In the genomic region with DNA sequence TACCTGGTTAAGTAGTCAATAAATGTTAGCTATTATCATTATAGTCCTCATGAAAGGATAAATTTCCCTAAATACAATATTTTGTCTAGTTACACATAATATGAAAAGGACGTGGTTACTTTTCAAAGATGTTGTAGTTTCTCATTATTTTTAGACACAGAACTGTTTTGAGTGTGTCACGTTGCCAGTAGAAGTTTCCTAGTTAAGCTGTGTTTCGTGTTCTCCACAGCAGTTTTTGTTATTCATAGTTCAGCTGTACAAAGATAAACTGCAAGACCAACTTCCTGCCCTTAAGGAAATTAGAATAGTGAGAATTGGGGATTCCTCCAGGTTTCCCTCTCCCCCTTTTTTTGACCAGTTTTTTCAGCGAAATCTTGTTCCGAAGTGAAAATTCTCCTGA, we compare ENCODE assay signal across 28 cellular contexts.
DNase-seq lines count a peak whose midpoint lies in the region; ATAC-seq and TF ChIP-seq lines count a peak whose summit lies in the region.
"Had no signal": no experiment of that assay in that cellular context is flagged by ENCODE, and none has a peak within 500 bp of the region (broad histone marks: within the 10 kb centered on the region; RNA-seq: fewer than 3 reads in every experiment).

No MANE protein-coding gene starts in this region.

- H2BK12ac ChIP-seq in H9 (ENCODE audit: insufficient read length, low read depth, low read length), result no peak overlapping the region

- no peaks in the 10 kb centered on the region for H3K4me1 ChIP-seq in H9 (ENCODE audit: insufficient read depth, low read length)
- H3K4me1 ChIP-seq in osteoblast (ENCODE audit: insufficient read depth, low read length), result no peaks in the 10 kb centered on the region
- H3K4me1 ChIP-seq: BLaER1, SJSA1 had no signal

- ATAC-seq in GM21447 (IDR thresholded peaks at IDR 0.05; ENCODE audit: unreplicated experiment) (peak; percentile 52), HG03565 (IDR thresholded peaks at IDR 0.05; ENCODE audit: unreplicated experiment) (peak; percentile 48), sciatic nerve (peak; percentile 55), GM21390 (IDR thresholded peaks at IDR 0.05; ENCODE audit: unreplicated experiment) (no peak)
- ATAC-seq: naive thymus-derived CD8-positive, alpha-beta T cell had no signal

- no peak for DNase-seq in H9
- DNase-seq in sciatic nerve (ENCODE audit: low spot score), result no peak
- DNase-seq in osteoblast (ENCODE audit: insufficient read length, low spot score, missing footprints), result no peak
- DNase-seq in SW 1271 (lab: John Stamatoyannopoulos, UW), result no peak
- DNase-seq: activated CD4-positive, alpha-beta T cell treated with anti-CD3 and anti-CD28 coated beads, Interleukin-2, amount 10 ng/mL, durations not matched to agents 7 days and 5 days; activated gamma-delta T cell; activated naive CD8-positive, alpha-beta T cell treated with anti-CD3 and anti-CD28 coated beads, Interleukin-2, amount 10 ng/mL, durations not matched to agents 7 days and 5 days; activated T-cell treated with anti-CD3 and anti-CD28 coated beads, Interleukin-2, amount 50 U/mL, for 1 hour; caudate nucleus; dermis blood vessel endothelial cell; foreskin melanocyte; heart right ventricle; naive thymus-derived CD8-positive, alpha-beta T cell; NCI-H1092; NCI-H187; NCI-H2171; NCI-H510A treated with DMSO at 0.1 percent for 48 hours; stimulated activated CD4-positive, alpha-beta T cell treated with anti-CD3 and anti-CD28 coated beads, Interleukin-15, amount 100 ng/mL, for 24 hours; stimulated activated CD4-positive, alpha-beta T cell treated with anti-CD3 and anti-CD28 coated beads, Interleukin-4, amount 100 ng/mL, for 4 hours; T1000; WERI-Rb-1 had no signal

- H3K18ac ChIP-seq in H9 (ENCODE audit: insufficient read length, low read depth, low read length), result no peak overlapping the region

- no peak overlapping the region for H4K91ac ChIP-seq in H9 (ENCODE audit: insufficient read length, low read depth, low read length)

- H2AK5ac ChIP-seq in H9 (ENCODE audit: insufficient read length, low read length), result no peak overlapping the region

- H3K79me2 ChIP-seq in H9 (ENCODE audit: insufficient read depth, low read length), result no peaks in the 10 kb centered on the region
- no peaks in the 10 kb centered on the region for H3K79me2 ChIP-seq in osteoblast (ENCODE audit: insufficient read depth, low read length)

- no peak overlapping the region for H3K4me2 ChIP-seq in H9 (ENCODE audit: insufficient read depth, insufficient read length, low read length)
- H3K4me2 ChIP-seq in osteoblast (ENCODE audit: insufficient read depth, low read length), result no peak overlapping the region
- H3K4me2 ChIP-seq: BLaER1 had no signal

- H3K36me3 ChIP-seq in osteoblast (ENCODE audit: insufficient read depth, low read length), result no peaks in the 10 kb centered on the region
- H3K36me3 ChIP-seq: WERI-Rb-1 had no signal

- no peaks in the 10 kb centered on the region for H3K36me3 Mint-ChIP-seq in H9 (ENCODE audit: insufficient read depth in 1 of 3, low read depth in 3 of 3)
- H3K36me3 Mint-ChIP-seq: activated naive CD8-positive, alpha-beta T cell treated with anti-CD3 and anti-CD28 coated beads, Interleukin-2, amount 10 ng/mL, durations not matched to agents 7 days and 5 days had no signal

- no peak overlapping the region for H3K4me3 ChIP-seq in osteoblast (ENCODE audit: insufficient read depth, low read length)
- H3K4me3 ChIP-seq: BLaER1, heart right ventricle, lung, SJSA1 had no signal

- H3K23me2 ChIP-seq in H9 (ENCODE audit: insufficient read length, low read depth, low read length, poor library complexity, severe bottlenecking), result no peaks in the 10 kb centered on the region

- H4K5ac ChIP-seq in H9 (ENCODE audit: insufficient read length, low read depth, low read length), result no peak overlapping the region

- H3K27ac Mint-ChIP-seq in H9, result peak overlapping the region; percentile 2 to 63 (median 56); a peak in 4 of 7 replicates
- H3K27ac Mint-ChIP-seq: activated CD4-positive, alpha-beta T cell treated with anti-CD3 and anti-CD28 coated beads, Interleukin-2, amount 10 ng/mL, durations not matched to agents 7 days and 5 days; activated naive CD8-positive, alpha-beta T cell treated with anti-CD3 and anti-CD28 coated beads, Interleukin-2, amount 10 ng/mL, durations not matched to agents 7 days and 5 days; type B pancreatic cell had no signal

- 0 out of 4 replicates have a peak, but pooled peaks cover 2 to 5% of the 10 kb centered on the region in 2 experiments for H3K4me1 Mint-ChIP-seq in H9
- H3K4me1 Mint-ChIP-seq: activated CD4-positive, alpha-beta T cell treated with anti-CD3 and anti-CD28 coated beads, Interleukin-2, amount 10 ng/mL, durations not matched to agents 7 days and 5 days; activated naive CD8-positive, alpha-beta T cell treated with anti-CD3 and anti-CD28 coated beads, Interleukin-2, amount 10 ng/mL, durations not matched to agents 7 days and 5 days had no signal

- H2BK20ac ChIP-seq in H9 (ENCODE audit: low read depth, low read length, poor library complexity, severe bottlenecking), result no peak overlapping the region

- no peak overlapping the region for H3K23ac ChIP-seq in H9 (ENCODE audit: insufficient read length, low read depth, low read length)

- H3K27me3 Mint-ChIP-seq in H9 (ENCODE audit: low read depth), result no peaks in the 10 kb centered on the region
- H3K27me3 Mint-ChIP-seq: activated CD4-positive, alpha-beta T cell treated with anti-CD3 and anti-CD28 coated beads, Interleukin-2, amount 10 ng/mL, durations not matched to agents 7 days and 5 days; activated naive CD8-positive, alpha-beta T cell treated with anti-CD3 and anti-CD28 coated beads, Interleukin-2, amount 10 ng/mL, durations not matched to agents 7 days and 5 days; naive thymus-derived CD8-positive, alpha-beta T cell; type B pancreatic cell had no signal

- no peak overlapping the region for H2BK120ac ChIP-seq in H9 (ENCODE audit: low read depth, low read length, poor library complexity, severe bottlenecking)

- no peaks in the 10 kb centered on the region for H3K9me3 Mint-ChIP-seq in H9
- H3K9me3 Mint-ChIP-seq: activated CD4-positive, alpha-beta T cell treated with anti-CD3 and anti-CD28 coated beads, Interleukin-2, amount 10 ng/mL, durations not matched to agents 7 days and 5 days; activated naive CD8-positive, alpha-beta T cell treated with anti-CD3 and anti-CD28 coated beads, Interleukin-2, amount 10 ng/mL, durations not matched to agents 7 days and 5 days; naive thymus-derived CD8-positive, alpha-beta T cell; type B pancreatic cell had no signal

- H3K4me3 Mint-ChIP-seq in H9, result no peak overlapping the region
- H3K4me3 Mint-ChIP-seq: activated CD4-positive, alpha-beta T cell treated with anti-CD3 and anti-CD28 coated beads, Interleukin-2, amount 10 ng/mL, durations not matched to agents 7 days and 5 days; activated naive CD8-positive, alpha-beta T cell treated with anti-CD3 and anti-CD28 coated beads, Interleukin-2, amount 10 ng/mL, durations not matched to agents 7 days and 5 days; naive thymus-derived CD8-positive, alpha-beta T cell; type B pancreatic cell had no signal

- H4K20me1 ChIP-seq in H9 (ENCODE audit: control insufficient read depth, insufficient read depth, insufficient read length), result no peaks in the 10 kb centered on the region
- H4K20me1 ChIP-seq in osteoblast (ENCODE audit: insufficient read depth, low read length), result no peaks in the 10 kb centered on the region
- H4K20me1 ChIP-seq: BLaER1 had no signal

- H3K79me1 ChIP-seq in H9 (ENCODE audit: insufficient read depth, low read depth, low read length, poor library complexity, severe bottlenecking), result no peaks in the 10 kb centered on the region

- H3K4ac ChIP-seq in H9 (ENCODE audit: low read depth, low read length), result no peak overlapping the region

- no CpG with 5 or more reads among the region's 5 CpGs for WGBS in H9 (ENCODE audit: extremely low coverage, insufficient read length, low lambda C conversion rate)

- H3K9me3 ChIP-seq in H9 (ENCODE audit: control insufficient read depth, low read depth, low read length) (no peaks in the 10 kb centered on the region), osteoblast (ENCODE audit: low read depth, low read length) (no peaks in the 10 kb centered on the region)
- H3K9me3 ChIP-seq: BLaER1, heart right ventricle, SJSA1 had no signal

- no peak overlapping the region for H2BK15ac ChIP-seq in H9 (ENCODE audit: low read depth, low read length)

- H2AFZ ChIP-seq in H9 (ENCODE audit: low read length) (no peak overlapping the region), osteoblast (ENCODE audit: low read length) (no peak overlapping the region)

- no peak overlapping the region for H2BK5ac ChIP-seq in H9 (ENCODE audit: insufficient read length, low read length)

- H3K9ac ChIP-seq in H9 (ENCODE audit: extremely low read depth, insufficient read length, low read length), result no peak overlapping the region
- H3K9ac ChIP-seq: BLaER1 had no signal

- H3K27ac ChIP-seq in H9 (ENCODE audit: insufficient read length, low read depth, low read length) (no peak overlapping the region), osteoblast (ENCODE audit: low read depth, low read length) (no peak overlapping the region)
- H3K27ac ChIP-seq: BLaER1, SJSA1, WERI-Rb-1 had no signal

- no peak overlapping the region for H3T11ph ChIP-seq in H9 (ENCODE audit: low read length)

- H3K14ac ChIP-seq in H9 (ENCODE audit: insufficient read depth, low read length), result no peak overlapping the region

- no peak overlapping the region for H4K8ac ChIP-seq in H9 (replicated peaks; ENCODE audit: insufficient read length, low read depth, low read length)

- intact Hi-C loops in sciatic nerve (cut with DNase I), result no loop called here

- no peak overlapping the region for H3K56ac ChIP-seq in H9 (ENCODE audit: insufficient read length, low read depth, low read length)

- no peaks in the 10 kb centered on the region for H3K27me3 ChIP-seq in H9 (ENCODE audit: insufficient read depth, low read length)
- H3K27me3 ChIP-seq in osteoblast (ENCODE audit: insufficient read depth, low read length), result no peaks in the 10 kb centered on the region
- H3K27me3 ChIP-seq: BLaER1, heart right ventricle, SJSA1 had no signal

- TF ChIP-seq CTCF in H9 (conservative IDR thresholded peaks at IDR 0.05) (no peak), osteoblast (IDR thresholded peaks at IDR 0.05; ENCODE audit: extremely low read depth, low read depth, low read length) (no peak)
